24 cellular contexts compared by ENCODE assay signal in genomic region chr2:230807686-230808085, GRCh38. TPM values are rescaled to one million over a fixed set of nuclear protein-coding genes. Genes with fewer than 3 reads are reported as not detected.
DNase-seq lines count a peak whose midpoint lies in the region; ATAC-seq and TF ChIP-seq lines count a peak whose summit lies in the region.
"Had no signal": no experiment of that assay in that cellular context is flagged by ENCODE, and none has a peak within 500 bp of the region (broad histone marks: within the 10 kb centered on the region; RNA-seq: fewer than 3 reads in every experiment).

No MANE protein-coding gene starts in this region.

- peaks cover 25% of the 10 kb centered on the region for H3K4me1 Mint-ChIP-seq in activated T-cell treated with anti-CD3 and anti-CD28 coated beads, Interleukin-2, amount 50 U/mL, for 72 hours (ENCODE audit: low read depth)
- peaks cover 7 to 15% (median 10%) of the 10 kb centered on the region in 4 donors for H3K4me1 Mint-ChIP-seq in CD4-positive, alpha-beta memory T cell
- peaks cover 54% of the 10 kb centered on the region for H3K4me1 Mint-ChIP-seq in activated T-helper 1 cell treated with anti-CD3 and anti-CD28 coated beads, Interleukin-12 subunit alpha, Interleukin-12 subunit beta, Interleukin-2, Interleukin-4 antibody, amounts not matched to agents 30 ng/mL and 10 ng/mL and 1 ng/mL, durations not matched to agents 14 hours and 24 hours and 36 hours (ENCODE audit: low read depth)
- H3K4me1 Mint-ChIP-seq in natural killer cell, result peaks cover 0 to 20% of the 10 kb centered on the region in 2 donors
- H3K4me1 Mint-ChIP-seq in T-helper 2 cell treated with Interferon-gamma antibody and Interleukin-4, amounts not matched to agents 5 μg/mL and 100 μg/mL, for 36 hours (ENCODE audit: low read depth), result peaks cover 20% of the 10 kb centered on the region
- no peaks in the 10 kb centered on the region for H3K4me1 Mint-ChIP-seq in endothelial cell (ENCODE audit: unreplicated experiment)

- TF ChIP-seq CTCF in natural killer cell (IDR thresholded peaks at IDR 0.05) (no peak), endothelial cell (IDR thresholded peaks at IDR 0.05; ENCODE audit: unreplicated experiment) (no peak)

- peaks cover 9 to 26% of the 10 kb centered on the region in 2 donors for H3K36me3 Mint-ChIP-seq in activated T-cell treated with anti-CD3 and anti-CD28 coated beads, Interleukin-2, amount 50 U/mL, for 72 hours (ENCODE audit: insufficient read depth in 2 of 2)
- peaks cover 29 to 64% of the 10 kb centered on the region in 2 donors for H3K36me3 Mint-ChIP-seq in CD4-positive, alpha-beta memory T cell
- peaks cover 59% of the 10 kb centered on the region for H3K36me3 Mint-ChIP-seq in activated T-helper 1 cell treated with anti-CD3 and anti-CD28 coated beads, Interleukin-12 subunit alpha, Interleukin-12 subunit beta, Interleukin-2, Interleukin-4 antibody, amounts not matched to agents 30 ng/mL and 10 ng/mL and 1 ng/mL, durations not matched to agents 14 hours and 24 hours and 36 hours (ENCODE audit: low read depth)
- no peaks in the 10 kb centered on the region for H3K36me3 Mint-ChIP-seq in natural killer cell
- peaks cover 65% of the 10 kb centered on the region for H3K36me3 Mint-ChIP-seq in T-helper 2 cell treated with Interferon-gamma antibody and Interleukin-4, amounts not matched to agents 5 μg/mL and 100 μg/mL, for 36 hours (ENCODE audit: low read depth)
- peaks cover 38% of the 10 kb centered on the region for H3K36me3 Mint-ChIP-seq in endothelial cell (ENCODE audit: low read depth, unreplicated experiment)

- CTCF ChIA-PET in CD4-positive, alpha-beta memory T cell (lab: Charles Lee; ENCODE audit: partially characterized antibody), result no interaction called here

- intact Hi-C loops in CD4-positive, alpha-beta memory T cell (cut with micrococcal nuclease), result no loop called here
- intact Hi-C loops in activated T-helper 1 cell treated with anti-CD3 and anti-CD28 coated beads, Interleukin-12 subunit alpha, Interleukin-12 subunit beta, Interleukin-2, Interleukin-4 antibody, amounts not matched to agents 30 ng/mL and 10 ng/mL and 1 ng/mL, durations not matched to agents 14 hours and 24 hours and 36 hours (cut with micrococcal nuclease), result no loop called here
- intact Hi-C loops in natural killer cell (cut with micrococcal nuclease), result no loop called here

- H3K9me3 Mint-ChIP-seq in activated T-cell treated with anti-CD3 and anti-CD28 coated beads, Interleukin-2, amount 50 U/mL, for 72 hours, result peaks cover 0 to 2% of the 10 kb centered on the region in 2 donors
- H3K9me3 Mint-ChIP-seq in CD4-positive, alpha-beta memory T cell, result no peaks in the 10 kb centered on the region
- H3K9me3 Mint-ChIP-seq in activated T-helper 1 cell treated with anti-CD3 and anti-CD28 coated beads, Interleukin-12 subunit alpha, Interleukin-12 subunit beta, Interleukin-2, Interleukin-4 antibody, amounts not matched to agents 30 ng/mL and 10 ng/mL and 1 ng/mL, durations not matched to agents 14 hours and 24 hours and 36 hours, result no peaks in the 10 kb centered on the region
- H3K9me3 Mint-ChIP-seq in natural killer cell (no peaks in the 10 kb centered on the region), endothelial cell (ENCODE audit: unreplicated experiment) (no peaks in the 10 kb centered on the region)
- H3K9me3 Mint-ChIP-seq in T-helper 2 cell treated with Interferon-gamma antibody and Interleukin-4, amounts not matched to agents 5 μg/mL and 100 μg/mL, for 36 hours, result peaks cover 8% of the 10 kb centered on the region

- H3K9me3 ChIP-seq in CD4-positive, alpha-beta memory T cell (ENCODE audit: control insufficient read depth in 1 of 2, low read length in 2 of 2), result no peaks in the 10 kb centered on the region
- H3K9me3 ChIP-seq: BE2C, Caco-2, HAP-1, left lung, stomach, thyroid gland had no signal

- DNase-seq in activated T-cell treated with anti-CD3 and anti-CD28 coated beads, Interleukin-2, amount 50 U/mL, for 72 hours, result no peak
- DNase-seq in activated T-cell treated with anti-CD3 and anti-CD28 coated beads for 4 hours (no peak), natural killer cell (no peak), endothelial cell (ENCODE audit: low spot score) (no peak)
- no peak for DNase-seq in CD4-positive, alpha-beta memory T cell
- DNase-seq in activated T-helper 1 cell treated with anti-CD3 and anti-CD28 coated beads, Interleukin-12 subunit alpha, Interleukin-12 subunit beta, Interleukin-2, Interleukin-4 antibody, amounts not matched to agents 30 ng/mL and 10 ng/mL and 1 ng/mL, durations not matched to agents 14 hours and 24 hours and 36 hours (ENCODE audit: low spot score), result no peak
- no peak for DNase-seq in T-helper 2 cell treated with Interferon-gamma antibody and Interleukin-4, amounts not matched to agents 5 μg/mL and 100 μg/mL, for 36 hours (ENCODE audit: low spot score)
- DNase-seq: activated T-cell treated with anti-CD3 and anti-CD28 coated beads, Interleukin-2, amount 50 U/mL, for 48 hours; BE2C; brain microvascular endothelial cell; Caco-2; DND-41; left lung; NCI-H1105; NCI-H1930; NCI-H2227 treated with DMSO at 0.1 percent for 48 hours; NCI-H526 treated with DMSO at 0.1 percent for 48 hours; SHP77; stomach; T1000; thyroid gland had no signal

- no peaks in the 10 kb centered on the region for H3K4me1 ChIP-seq in CD4-positive, alpha-beta memory T cell (ENCODE audit: insufficient read depth, low read length)
- H3K4me1 ChIP-seq: BE2C, Caco-2, HAP-1, left lung, thyroid gland had no signal

- POLR2A ChIA-PET in CD4-positive, alpha-beta memory T cell (lab: Charles Lee; ENCODE audit: partially characterized antibody), result no interaction called here

- no peak overlapping the region for H3K4me3 Mint-ChIP-seq in activated T-cell treated with anti-CD3 and anti-CD28 coated beads, Interleukin-2, amount 50 U/mL, for 72 hours
- no peak overlapping the region for H3K4me3 Mint-ChIP-seq in CD4-positive, alpha-beta memory T cell
- H3K4me3 Mint-ChIP-seq in activated T-helper 1 cell treated with anti-CD3 and anti-CD28 coated beads, Interleukin-12 subunit alpha, Interleukin-12 subunit beta, Interleukin-2, Interleukin-4 antibody, amounts not matched to agents 30 ng/mL and 10 ng/mL and 1 ng/mL, durations not matched to agents 14 hours and 24 hours and 36 hours, result no peak overlapping the region
- H3K4me3 Mint-ChIP-seq in natural killer cell (no peak overlapping the region), endothelial cell (ENCODE audit: unreplicated experiment) (no peak overlapping the region)
- no peak overlapping the region for H3K4me3 Mint-ChIP-seq in T-helper 2 cell treated with Interferon-gamma antibody and Interleukin-4, amounts not matched to agents 5 μg/mL and 100 μg/mL, for 36 hours

- no peaks in the 10 kb centered on the region for H3K27me3 Mint-ChIP-seq in activated T-cell treated with anti-CD3 and anti-CD28 coated beads, Interleukin-2, amount 50 U/mL, for 72 hours (ENCODE audit: low read depth)
- H3K27me3 Mint-ChIP-seq in CD4-positive, alpha-beta memory T cell, result no peaks in the 10 kb centered on the region
- no peaks in the 10 kb centered on the region for H3K27me3 Mint-ChIP-seq in activated T-helper 1 cell treated with anti-CD3 and anti-CD28 coated beads, Interleukin-12 subunit alpha, Interleukin-12 subunit beta, Interleukin-2, Interleukin-4 antibody, amounts not matched to agents 30 ng/mL and 10 ng/mL and 1 ng/mL, durations not matched to agents 14 hours and 24 hours and 36 hours (ENCODE audit: insufficient read depth)
- H3K27me3 Mint-ChIP-seq in natural killer cell (ENCODE audit: low read depth in 2 of 2), result no peaks in the 10 kb centered on the region
- H3K27me3 Mint-ChIP-seq in T-helper 2 cell treated with Interferon-gamma antibody and Interleukin-4, amounts not matched to agents 5 μg/mL and 100 μg/mL, for 36 hours (ENCODE audit: low read depth), result no peaks in the 10 kb centered on the region
- peaks cover 3% of the 10 kb centered on the region for H3K27me3 Mint-ChIP-seq in endothelial cell (ENCODE audit: unreplicated experiment)

- no peak overlapping the region for H3K4me3 ChIP-seq in CD4-positive, alpha-beta memory T cell (ENCODE audit: low read length in 2 of 2)
- H3K4me3 ChIP-seq: HAP-1, left lung, stomach, thyroid gland had no signal

- H3K27ac ChIP-seq in CD4-positive, alpha-beta memory T cell (ENCODE audit: low read depth, low read length), result no peak overlapping the region
- H3K27ac ChIP-seq: brain microvascular endothelial cell, left lung, stomach, thyroid gland had no signal

- peak overlapping the region; percentile 70 for H3K27ac Mint-ChIP-seq in activated T-cell treated with anti-CD3 and anti-CD28 coated beads, Interleukin-2, amount 50 U/mL, for 72 hours
- peak overlapping the region in 4 of 7 donors; percentile 7 to 58 (median 48) for H3K27ac Mint-ChIP-seq in CD4-positive, alpha-beta memory T cell
- peak overlapping the region; percentile 55 for H3K27ac Mint-ChIP-seq in activated T-helper 1 cell treated with anti-CD3 and anti-CD28 coated beads, Interleukin-12 subunit alpha, Interleukin-12 subunit beta, Interleukin-2, Interleukin-4 antibody, amounts not matched to agents 30 ng/mL and 10 ng/mL and 1 ng/mL, durations not matched to agents 14 hours and 24 hours and 36 hours
- H3K27ac Mint-ChIP-seq in natural killer cell (peak overlapping the region; percentile 9 to 16), endothelial cell (ENCODE audit: unreplicated experiment) (no peak overlapping the region)
- no peak overlapping the region for H3K27ac Mint-ChIP-seq in T-helper 2 cell treated with Interferon-gamma antibody and Interleukin-4, amounts not matched to agents 5 μg/mL and 100 μg/mL, for 36 hours

- no peak for ATAC-seq in activated T-cell treated with anti-CD3 and anti-CD28 coated beads, Interleukin-2, amount 50 U/mL, for 72 hours (replicated peaks in 1 of 2)
- ATAC-seq in natural killer cell, result no peak
- no peak for ATAC-seq in HG03139 (IDR thresholded peaks at IDR 0.05; ENCODE audit: unreplicated experiment)
- ATAC-seq: left lung, Panc1 had no signal

- H3K27me3 ChIP-seq in CD4-positive, alpha-beta memory T cell (ENCODE audit: insufficient read depth, low read length), result no peaks in the 10 kb centered on the region
- H3K27me3 ChIP-seq: BE2C, brain microvascular endothelial cell, left lung, stomach, thyroid gland had no signal

- H3K36me3 ChIP-seq in CD4-positive, alpha-beta memory T cell (ENCODE audit: insufficient read depth, low read length), result peaks cover 12% of the 10 kb centered on the region

RNA-seq across cellular contexts. Expression of gene ITM2C, which starts 57.1 kb away (rescaled TPM):
- total RNA-seq in activated T-cell treated with anti-CD3 and anti-CD28 coated beads, Interleukin-2, amount 50 U/mL, for 72 hours, result 10 to 100 TPM; 42.8 to 58.7 TPM
- total RNA-seq in CD4-positive, alpha-beta memory T cell, result 10 to 100 TPM; 24.1 to 24.3 TPM
- polyA plus RNA-seq in CD4-positive, alpha-beta memory T cell, result 10 to 100 TPM; 32.5 to 40.8 TPM
- total RNA-seq in activated T-helper 1 cell treated with anti-CD3 and anti-CD28 coated beads, Interleukin-12 subunit alpha, Interleukin-12 subunit beta, Interleukin-2, Interleukin-4 antibody, amounts not matched to agents 30 ng/mL and 10 ng/mL and 1 ng/mL, durations not matched to agents 14 hours and 24 hours and 36 hours, result 4.2 and 5.2 TPM in 2 replicates
- total RNA-seq in natural killer cell (10 to 100 TPM in 1 of 3 donors, 1 to 10 TPM in 2; 4.7 to 36.3 (median 5.1) TPM), endothelial cell (ENCODE audit: unreplicated experiment) (279 TPM)

Comparison
In these comparisons a context has a peak if more than half of its experiments do, and no peak if none do; other contexts are left out.
1. H3K27ac Mint-ChIP-seq: peak in activated T-cell treated with anti-CD3 and anti-CD28 coated beads, Interleukin-2, amount 50 U/mL, for 72 hours (single experiment), CD4-positive, alpha-beta memory T cell (4 of 7), activated T-helper 1 cell treated with anti-CD3 and anti-CD28 coated beads, Interleukin-12 subunit alpha, Interleukin-12 subunit beta, Interleukin-2, Interleukin-4 antibody, amounts not matched to agents 30 ng/mL and 10 ng/mL and 1 ng/mL, durations not matched to agents 14 hours and 24 hours and 36 hours (single experiment) and natural killer cell (2 of 2); none in T-helper 2 cell treated with Interferon-gamma antibody and Interleukin-4, amounts not matched to agents 5 μg/mL and 100 μg/mL, for 36 hours (single experiment) and endothelial cell (single experiment).